14 cellular contexts compared by ENCODE assay signal in the genomic region with DNA sequence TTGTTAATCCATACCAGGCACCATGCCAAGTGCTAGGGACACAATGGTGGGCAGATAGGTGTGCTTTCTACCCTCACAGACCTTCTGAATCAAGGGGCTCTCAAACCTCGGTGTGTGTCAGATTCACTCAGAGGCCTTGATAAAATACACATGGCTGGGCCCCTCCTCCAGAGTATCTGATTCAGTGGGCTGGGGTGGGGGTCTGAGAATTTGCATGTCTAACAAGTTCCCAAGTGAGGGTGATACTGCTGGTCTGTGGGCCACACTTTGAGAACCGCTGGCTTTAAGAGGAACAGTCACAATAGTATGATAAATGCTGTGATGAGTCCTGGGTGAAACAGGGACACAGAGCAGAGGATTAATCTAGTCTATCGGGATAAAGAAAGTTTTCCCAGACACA.
"Had no signal": no experiment of that assay in that cellular context is flagged by ENCODE, and none has a peak within 500 bp of the region (broad histone marks: within the 10 kb centered on the region; RNA-seq: fewer than 3 reads in every experiment).

No MANE protein-coding gene starts in this region.

- H3K27ac ChIP-seq: PC-9, Peyer's patch, SJSA1, SK-N-MC had no signal

- H3K36me3 ChIP-seq: MG63, Peyer's patch, SJSA1 had no signal

- H3K4me2 ChIP-seq: PC-9 had no signal

- H3K4me1 ChIP-seq: SJSA1 had no signal

- H3K9me3 ChIP-seq: MG63, Peyer's patch, SJSA1 had no signal

- DNase-seq: NCI-H1092; NCI-H1417 treated with DMSO at 0.1 percent for 48 hours; NCI-H1930; NCI-H2107; NCI-H2227 treated with DMSO at 0.1 percent for 48 hours; NCI-H526 treated with DMSO at 0.1 percent for 48 hours; NCI-H748 treated with DMSO at 0.1 percent for 48 hours; NK-92 treated with Interleukin-12 subunit alpha and Interleukin-12 subunit beta, amount 100 ng/mL, for 24 hours; Peyer's patch; SIG-M5 had no signal

- H3K27me3 ChIP-seq: MG63, Peyer's patch, SJSA1 had no signal

- H3K4me3 ChIP-seq: MG63, PC-9, Peyer's patch, SJSA1, SK-N-MC had no signal
